35 cellular contexts compared by ENCODE assay signal in the genomic region with DNA sequence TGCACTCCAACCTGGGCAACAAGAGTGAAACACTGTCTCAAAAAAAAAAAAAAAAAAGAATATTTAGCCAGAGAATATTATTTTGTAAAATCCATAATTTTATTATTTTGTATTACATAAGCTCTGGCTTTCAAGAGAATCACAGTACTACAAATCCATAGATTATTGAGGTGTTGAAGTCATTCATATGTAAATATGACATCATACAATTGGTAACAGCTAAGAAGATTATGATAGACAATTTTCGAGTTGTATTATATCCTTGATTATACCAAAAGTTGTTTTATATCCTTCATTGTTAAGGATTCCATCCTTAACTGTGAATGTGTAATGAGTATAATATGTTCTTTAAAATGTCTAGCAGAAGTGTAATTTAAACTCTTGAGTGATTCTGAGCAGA. TPM values are rescaled to one million over a fixed set of nuclear protein-coding genes. Genes with fewer than 3 reads are reported as not detected.
"Had no signal": no experiment of that assay in that cellular context is flagged by ENCODE, and none has a peak within 500 bp of the region (broad histone marks: within the 10 kb centered on the region; RNA-seq: fewer than 3 reads in every experiment).

No MANE protein-coding gene starts in this region.

- H3K27ac ChIP-seq: adrenal gland, body of pancreas, colonic mucosa, epithelial cell of prostate, esophagus squamous epithelium, WERI-Rb-1 had no signal

- H3K27ac Mint-ChIP-seq: activated B cell treated with CpG ODN at 0.5 μM for 24 hours; activated CD4-positive, alpha-beta memory T cell treated with anti-CD3 and anti-CD28 coated beads for 36 hours; activated CD4-positive, alpha-beta T cell treated with anti-CD3 and anti-CD28 coated beads, Interleukin-2, amount 10 ng/mL, durations not matched to agents 24 days and 14 days; activated CD8-positive, alpha-beta memory T cell treated with anti-CD3 and anti-CD28 coated beads, Interleukin-2, amount 10 ng/mL, durations not matched to agents 7 days and 5 days; activated CD8-positive, alpha-beta T cell treated with anti-CD3 and anti-CD28 coated beads, Interleukin-2, amount 10 ng/mL, durations not matched to agents 7 days and 5 days; activated naive CD4-positive, alpha-beta T cell treated with anti-CD3 and anti-CD28 coated beads for 36 hours; activated naive CD4-positive, alpha-beta T cell treated with anti-CD3 and anti-CD28 coated beads, Interleukin-2, amount 50 U/mL, for 24 hours; activated naive CD8-positive, alpha-beta T cell treated with anti-CD3 and anti-CD28 coated beads for 36 hours; activated naive CD8-positive, alpha-beta T cell treated with anti-CD3 and anti-CD28 coated beads, Interleukin-2, amount 50 U/mL, for 24 hours; activated T-helper 1 cell treated with anti-CD3 and anti-CD28 coated beads, Interleukin-12 subunit alpha, Interleukin-12 subunit beta, Interleukin-2, Interleukin-4 antibody, amounts not matched to agents 30 ng/mL and 10 ng/mL and 1 ng/mL, durations not matched to agents 14 hours and 24 hours and 36 hours; activated T-helper 2 cell treated with anti-CD3 and anti-CD28 coated beads, Interferon-gamma antibody, Interleukin-2, Interleukin-4, amounts not matched to agents 10 μg/mL and 5 μg/mL and 100 μg/mL, durations not matched to agents 14 hours and 24 hours and 36 hours; T-helper 17 cell; T-helper 2 cell treated with Interferon-gamma antibody and Interleukin-4, amounts not matched to agents 5 μg/mL and 100 μg/mL, for 36 hours had no signal

- H3K4me1 ChIP-seq: adrenal gland, colonic mucosa had no signal

- H3K27me3 ChIP-seq: adrenal gland, body of pancreas, colonic mucosa, esophagus squamous epithelium had no signal

- ATAC-seq: activated CD4-positive, CD25-positive, alpha-beta regulatory T cell treated with anti-CD3 and anti-CD28 coated beads, Interleukin-2, amount 50 U/mL, for 24 hours; activated CD8-positive, alpha-beta memory T cell treated with anti-CD3 and anti-CD28 coated beads, Interleukin-2, amount 10 ng/mL, durations not matched to agents 7 days and 5 days; activated CD8-positive, alpha-beta T cell treated with anti-CD3 and anti-CD28 coated beads, Interleukin-2, amount 10 ng/mL, durations not matched to agents 7 days and 5 days; activated naive CD8-positive, alpha-beta T cell treated with anti-CD3 and anti-CD28 coated beads, Interleukin-2, amount 50 U/mL, for 24 hours; body of pancreas; T-helper 17 cell had no signal

- H3K4me3 Mint-ChIP-seq: activated B cell treated with CpG ODN at 0.5 μM for 24 hours; activated CD4-positive, alpha-beta memory T cell treated with anti-CD3 and anti-CD28 coated beads for 36 hours; activated CD4-positive, alpha-beta T cell treated with anti-CD3 and anti-CD28 coated beads, Interleukin-2, amount 10 ng/mL, durations not matched to agents 24 days and 14 days; activated CD8-positive, alpha-beta memory T cell treated with anti-CD3 and anti-CD28 coated beads, Interleukin-2, amount 10 ng/mL, durations not matched to agents 7 days and 5 days; activated CD8-positive, alpha-beta T cell treated with anti-CD3 and anti-CD28 coated beads, Interleukin-2, amount 10 ng/mL, durations not matched to agents 7 days and 5 days; activated naive CD4-positive, alpha-beta T cell treated with anti-CD3 and anti-CD28 coated beads for 36 hours; activated naive CD4-positive, alpha-beta T cell treated with anti-CD3 and anti-CD28 coated beads, Interleukin-2, amount 50 U/mL, for 24 hours; activated naive CD8-positive, alpha-beta T cell treated with anti-CD3 and anti-CD28 coated beads for 36 hours; activated naive CD8-positive, alpha-beta T cell treated with anti-CD3 and anti-CD28 coated beads, Interleukin-2, amount 50 U/mL, for 24 hours; activated T-helper 1 cell treated with anti-CD3 and anti-CD28 coated beads, Interleukin-12 subunit alpha, Interleukin-12 subunit beta, Interleukin-2, Interleukin-4 antibody, amounts not matched to agents 30 ng/mL and 10 ng/mL and 1 ng/mL, durations not matched to agents 14 hours and 24 hours and 36 hours; T-helper 17 cell; T-helper 2 cell treated with Interferon-gamma antibody and Interleukin-4, amounts not matched to agents 5 μg/mL and 100 μg/mL, for 36 hours had no signal

- H3K4me3 ChIP-seq: adrenal gland, body of pancreas, colonic mucosa, esophagus squamous epithelium had no signal

- H3K36me3 Mint-ChIP-seq: activated CD4-positive, alpha-beta memory T cell treated with anti-CD3 and anti-CD28 coated beads for 36 hours; activated CD8-positive, alpha-beta memory T cell treated with anti-CD3 and anti-CD28 coated beads, Interleukin-2, amount 10 ng/mL, durations not matched to agents 7 days and 5 days had no signal

- H3K9me3 ChIP-seq: adrenal gland, body of pancreas, colonic mucosa, esophagus squamous epithelium had no signal

- FAIRE-seq: endometrium, endothelial cell of umbilical vein had no signal

- DNase-seq: activated B cell treated with CpG ODN at 0.5 μM for 24 hours; activated CD4-positive, alpha-beta memory T cell treated with anti-CD3 and anti-CD28 coated beads for 36 hours; activated CD4-positive, alpha-beta T cell treated with anti-CD3 and anti-CD28 coated beads, Interleukin-2, amount 10 ng/mL, durations not matched to agents 24 days and 14 days; activated CD8-positive, alpha-beta memory T cell treated with anti-CD3 and anti-CD28 coated beads, Interleukin-2, amount 10 ng/mL, durations not matched to agents 7 days and 5 days; activated CD8-positive, alpha-beta memory T cell treated with anti-CD3 and anti-CD28 coated beads, Interleukin-2, amount 50 U/mL, for 4 hours; activated CD8-positive, alpha-beta T cell treated with anti-CD3 and anti-CD28 coated beads, Interleukin-2, amount 10 ng/mL, durations not matched to agents 7 days and 5 days; activated effector memory CD4-positive, alpha-beta T cell treated with anti-CD3 and anti-CD28 coated beads, Interleukin-2, amount 50 U/mL, for 16 hours; activated naive CD4-positive, alpha-beta T cell treated with anti-CD3 and anti-CD28 coated beads for 36 hours; activated naive CD8-positive, alpha-beta T cell treated with anti-CD3 and anti-CD28 coated beads for 36 hours; activated naive CD8-positive, alpha-beta T cell treated with anti-CD3 and anti-CD28 coated beads, Interleukin-2, amount 50 U/mL, for 24 hours; activated T-cell treated with anti-CD3 and anti-CD28 coated beads, Interleukin-2, amount 50 U/mL, for 1 hour; activated T-cell treated with anti-CD3 and anti-CD28 coated beads, Interleukin-2, amount 50 U/mL, for 48 hours; adrenal gland; amygdala; aorta; body of pancreas; central memory CD4-positive, alpha-beta T cell; cerebellar nuclear complex; colonic mucosa; effector CD8-positive, alpha-beta T cell; esophagus squamous epithelium; foreskin melanocyte; head of caudate nucleus; T-helper 1 cell; T-helper 17 cell; T1000; WERI-Rb-1 had no signal

- H3K36me3 ChIP-seq: adrenal gland, colonic mucosa, esophagus squamous epithelium, WERI-Rb-1 had no signal

- H3K9me3 Mint-ChIP-seq: activated B cell treated with CpG ODN at 0.5 μM for 24 hours; activated CD4-positive, alpha-beta memory T cell treated with anti-CD3 and anti-CD28 coated beads for 36 hours; activated naive CD4-positive, alpha-beta T cell treated with anti-CD3 and anti-CD28 coated beads for 36 hours; activated naive CD4-positive, alpha-beta T cell treated with anti-CD3 and anti-CD28 coated beads, Interleukin-2, amount 50 U/mL, for 24 hours; activated T-helper 1 cell treated with anti-CD3 and anti-CD28 coated beads, Interleukin-12 subunit alpha, Interleukin-12 subunit beta, Interleukin-2, Interleukin-4 antibody, amounts not matched to agents 30 ng/mL and 10 ng/mL and 1 ng/mL, durations not matched to agents 14 hours and 24 hours and 36 hours; activated T-helper 2 cell treated with anti-CD3 and anti-CD28 coated beads, Interferon-gamma antibody, Interleukin-2, Interleukin-4, amounts not matched to agents 10 μg/mL and 5 μg/mL and 100 μg/mL, durations not matched to agents 14 hours and 24 hours and 36 hours; T-helper 2 cell treated with Interferon-gamma antibody and Interleukin-4, amounts not matched to agents 5 μg/mL and 100 μg/mL, for 36 hours had no signal

RNA-seq across cellular contexts. Expression of a gene that starts 3.7 kb away (rescaled TPM):
- total RNA-seq: activated B cell treated with CpG ODN at 0.5 μM for 24 hours had no signal
